Comparison of ENCODE assay signal across 2 cellular contexts in genomic region chr7:65503434-65504152, GRCh38.
TF ChIP-seq lines count a peak whose summit lies in the region.

No MANE protein-coding gene starts in this region.

TF ChIP-seq in HEK293, 187 proteins besides CTCF, POLR2A, EP300 and RAD21 (continued from another document and continues in another):
- peak; percentile 91 for TF ChIP-seq ATF2 (tag by site-specific recombination; IDR thresholded peaks at IDR 0.05; ENCODE audit: low read depth)
- TF ChIP-seq ZNF704 (tag by site-specific recombination; IDR thresholded peaks at IDR 0.05): no peak
- TF ChIP-seq, protein P1, sequence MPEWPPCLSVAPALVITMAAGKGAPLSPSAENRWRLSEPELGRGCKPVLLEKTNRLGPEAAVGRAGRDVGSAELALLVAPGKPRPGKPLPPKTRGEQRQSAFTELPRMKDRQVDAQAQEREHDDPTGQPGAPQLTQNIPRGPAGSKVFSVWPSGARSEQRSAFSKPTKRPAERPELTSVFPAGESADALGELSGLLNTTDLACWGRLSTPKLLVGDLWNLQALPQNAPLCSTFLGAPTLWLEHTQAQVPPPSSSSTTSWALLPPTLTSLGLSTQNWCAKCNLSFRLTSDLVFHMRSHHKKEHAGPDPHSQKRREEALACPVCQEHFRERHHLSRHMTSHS (tag by site-specific recombination; IDR thresholded peaks at IDR 0.05): peak; percentile 1; the same call in 1 of the 2 replicates
- no peak for TF ChIP-seq ZNF596 (tag by site-specific recombination; IDR thresholded peaks at IDR 0.05)
- TF ChIP-seq, protein P2, sequence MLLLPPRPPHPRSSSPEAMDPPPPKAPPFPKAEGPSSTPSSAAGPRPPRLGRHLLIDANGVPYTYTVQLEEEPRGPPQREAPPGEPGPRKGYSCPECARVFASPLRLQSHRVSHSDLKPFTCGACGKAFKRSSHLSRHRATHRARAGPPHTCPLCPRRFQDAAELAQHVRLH (tag by site-specific recombination; IDR thresholded peaks at IDR 0.05): 0 out of 2 replicates have a peak, but pooled peaks have one; percentile 10
- peak; percentile 70 for TF ChIP-seq ZNF324 (tag by site-specific recombination; IDR thresholded peaks at IDR 0.05)
- peak; percentile 16; the same call in 1 of the 2 replicates for TF ChIP-seq ZEB2 (tag by site-specific recombination; IDR thresholded peaks at IDR 0.05)
- TF ChIP-seq, protein P3, sequence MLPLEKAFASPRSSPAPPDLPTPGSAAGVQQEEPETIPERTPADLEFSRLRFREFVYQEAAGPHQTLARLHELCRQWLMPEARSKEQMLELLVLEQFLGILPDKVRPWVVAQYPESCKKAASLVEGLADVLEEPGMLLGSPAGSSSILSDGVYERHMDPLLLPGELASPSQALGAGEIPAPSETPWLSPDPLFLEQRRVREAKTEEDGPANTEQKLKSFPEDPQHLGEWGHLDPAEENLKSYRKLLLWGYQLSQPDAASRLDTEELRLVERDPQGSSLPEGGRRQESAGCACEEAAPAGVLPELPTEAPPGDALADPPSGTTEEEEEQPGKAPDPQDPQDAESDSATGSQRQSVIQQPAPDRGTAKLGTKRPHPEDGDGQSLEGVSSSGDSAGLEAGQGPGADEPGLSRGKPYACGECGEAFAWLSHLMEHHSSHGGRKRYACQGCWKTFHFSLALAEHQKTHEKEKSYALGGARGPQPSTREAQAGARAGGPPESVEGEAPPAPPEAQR (tag by site-specific recombination; IDR thresholded peaks at IDR 0.05): peak; percentile 95
- TF ChIP-seq SP2 (tag by site-specific recombination; IDR thresholded peaks at IDR 0.05): no peak
- TF ChIP-seq ZNF785 (tag by site-specific recombination; IDR thresholded peaks at IDR 0.05): peak; percentile 75; the same call in 1 of the 2 replicates
- peak; percentile 78 for TF ChIP-seq BCL6B (tag by site-specific recombination; IDR thresholded peaks at IDR 0.05)
- TF ChIP-seq ZNF37A (tag by site-specific recombination; IDR thresholded peaks at IDR 0.05): no peak
- TF ChIP-seq ZNF366 (tag by site-specific recombination; conservative IDR thresholded peaks at IDR 0.05): peak; percentile 92
- TF ChIP-seq ZNF133 (tag by site-specific recombination; IDR thresholded peaks at IDR 0.05): no peak
- TF ChIP-seq ZNF473 (tag by site-specific recombination; IDR thresholded peaks at IDR 0.05): no peak
- peak; percentile 39 for TF ChIP-seq KLF16 (tag by site-specific recombination; IDR thresholded peaks at IDR 0.05)
- TF ChIP-seq SETDB1 (IDR thresholded peaks at IDR 0.05; ENCODE audit: insufficient read length, low read length): no peak
- peak; percentile 7; the same call in 1 of the 2 replicates for TF ChIP-seq ZNF26 (tag by site-specific recombination; IDR thresholded peaks at IDR 0.05)
- no peak for TF ChIP-seq ZSCAN16 (tag by site-specific recombination; IDR thresholded peaks at IDR 0.05)
- TF ChIP-seq SALL2 (tag by site-specific recombination; IDR thresholded peaks at IDR 0.05; ENCODE audit: borderline replicate concordance): 0 out of 2 replicates have a peak, but pooled peaks have one; percentile 36

TF ChIP-seq in GM12878, 131 proteins besides CTCF, POLR2A, EP300 and RAD21 (continued from another document):
- no peak for TF ChIP-seq BRCA1 (IDR thresholded peaks at IDR 0.05; ENCODE audit: low read depth, low read length)
TF ChIP-seq in GM12878: peak in this region for 2.
